Comparison of ENCODE assay signal across 19 cellular contexts in the genomic region with DNA sequence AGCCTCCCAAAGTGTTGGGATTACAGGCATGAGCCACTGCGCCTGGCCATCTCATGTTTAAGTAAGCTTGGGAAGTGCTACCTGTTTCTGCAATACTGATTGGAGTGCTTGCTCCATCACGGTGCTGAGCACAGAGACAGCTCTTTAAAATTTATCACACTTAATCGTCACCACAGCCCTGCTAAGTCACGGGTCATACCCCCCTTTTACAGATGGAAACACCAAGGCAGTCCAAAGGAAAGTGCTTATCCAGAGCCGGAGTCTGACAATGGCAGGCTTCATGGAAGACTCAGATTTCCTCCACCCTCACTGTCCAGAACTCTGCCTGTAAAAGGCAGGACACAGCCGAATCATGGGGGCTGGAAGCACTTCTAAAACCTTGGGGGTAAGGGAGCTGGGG. TPM values are rescaled to one million over a fixed set of nuclear protein-coding genes. Genes with fewer than 3 reads are reported as not detected.
DNase-seq lines count a peak whose midpoint lies in the region; ATAC-seq and TF ChIP-seq lines count a peak whose summit lies in the region.
"Had no signal": no experiment of that assay in that cellular context is flagged by ENCODE, and none has a peak within 500 bp of the region (broad histone marks: within the 10 kb centered on the region; RNA-seq: fewer than 3 reads in every experiment).

No MANE protein-coding gene starts in this region.

- POLR2A ChIA-PET in naive thymus-derived CD4-positive, alpha-beta T cell (lab: Charles Lee) = interaction anchor here (1.0 to 1.3 kb wide), 4 partner anchors 9 to 69 kb away, joined by 3 to 5 read pairs (median 4); no protein-coding TSS in a partner anchor

- H3K27me3 ChIP-seq in BLaER1 (no peaks in the 10 kb centered on the region), Karpas-422 (ENCODE audit: low read length) (no peaks in the 10 kb centered on the region)
- H3K27me3 ChIP-seq in naive thymus-derived CD4-positive, alpha-beta T cell (ENCODE audit: control insufficient read depth in 2 of 2, insufficient read depth in 2 of 2, low read length in 2 of 2) = no peaks in the 10 kb centered on the region
- H3K27me3 ChIP-seq: BE2C had no signal

- no peaks in the 10 kb centered on the region; the same call in 1 of the 2 replicates for H3K79me2 ChIP-seq in Karpas-422 (ENCODE audit: low read length)

- DNase-seq in Karpas-422 (peak; percentile 42), GM10266 (ENCODE audit: extremely low spot score) (no peak), GF-D8 (lab: John Stamatoyannopoulos, UW) (no peak)
- DNase-seq in naive thymus-derived CD4-positive, alpha-beta T cell = no peak
- DNase-seq: BE2C; Caco-2; CD8-positive, alpha-beta memory T cell; DMS53; GM23248; IMR-90; KG1 had no signal

- H3K4me3 Mint-ChIP-seq in naive thymus-derived CD4-positive, alpha-beta T cell = no peak overlapping the region
- H3K4me3 Mint-ChIP-seq in stimulated activated memory B cell treated with anti-CD40 and anti-IgM and Interleukin-4, amounts not matched to agents 10 μg/mL and 1 μg/mL and 100 μg/mL, for 72 hours = no peak overlapping the region

- ATAC-seq in naive thymus-derived CD4-positive, alpha-beta T cell = no peak
- ATAC-seq in stimulated activated memory B cell treated with anti-CD40 and anti-IgM and Interleukin-4, amounts not matched to agents 10 μg/mL and 1 μg/mL and 100 μg/mL, for 72 hours = no peak
- ATAC-seq in HG02763 (IDR thresholded peaks at IDR 0.05; ENCODE audit: unreplicated experiment) = no peak
- ATAC-seq: A549, GM12878, HCT116 had no signal

- no peaks in the 10 kb centered on the region for H3K9me3 Mint-ChIP-seq in naive thymus-derived CD4-positive, alpha-beta T cell
- no peaks in the 10 kb centered on the region for H3K9me3 Mint-ChIP-seq in stimulated activated memory B cell treated with anti-CD40 and anti-IgM and Interleukin-4, amounts not matched to agents 10 μg/mL and 1 μg/mL and 100 μg/mL, for 72 hours
- H3K9me3 Mint-ChIP-seq: CD8-positive, alpha-beta memory T cell had no signal

- no peak overlapping the region for H3K27ac ChIP-seq in BLaER1
- H3K27ac ChIP-seq in Karpas-422 (ENCODE audit: low read length) = peak overlapping the region; percentile 55
- H3K27ac ChIP-seq in naive thymus-derived CD4-positive, alpha-beta T cell (ENCODE audit: low read depth, low read length) = no peak overlapping the region
- H3K27ac ChIP-seq: A549, GM23248, HL-60 had no signal

- H3K27me3 Mint-ChIP-seq in naive thymus-derived CD4-positive, alpha-beta T cell = no peaks in the 10 kb centered on the region
- no peaks in the 10 kb centered on the region for H3K27me3 Mint-ChIP-seq in stimulated activated memory B cell treated with anti-CD40 and anti-IgM and Interleukin-4, amounts not matched to agents 10 μg/mL and 1 μg/mL and 100 μg/mL, for 72 hours
- H3K27me3 Mint-ChIP-seq: CD8-positive, alpha-beta memory T cell had no signal

- no peak overlapping the region for H2AFZ ChIP-seq in Karpas-422 (ENCODE audit: low read length)
- H2AFZ ChIP-seq: GM23248 had no signal

- CTCF ChIA-PET in naive thymus-derived CD4-positive, alpha-beta T cell (lab: Charles Lee) = no interaction called here

- peak overlapping the region in 5 of 9 donors; percentile 19 to 67 (median 45) for H3K27ac Mint-ChIP-seq in naive thymus-derived CD4-positive, alpha-beta T cell
- peak overlapping the region; percentile 10 for H3K27ac Mint-ChIP-seq in stimulated activated memory B cell treated with anti-CD40 and anti-IgM and Interleukin-4, amounts not matched to agents 10 μg/mL and 1 μg/mL and 100 μg/mL, for 72 hours
- H3K27ac Mint-ChIP-seq: CD8-positive, alpha-beta memory T cell had no signal

- H4K20me1 ChIP-seq in BLaER1 = peaks cover 21% of the 10 kb centered on the region
- peaks cover 6% of the 10 kb centered on the region; the same call in 1 of the 2 replicates for H4K20me1 ChIP-seq in Karpas-422 (ENCODE audit: insufficient read depth, low read depth, low read length)

- TF ChIP-seq CTCF in GM10266 (IDR thresholded peaks at IDR 0.05; ENCODE audit: control insufficient read depth, insufficient read depth, low read depth, missing control alignments) = no peak

- H3K4me2 ChIP-seq in BLaER1 (0 out of 2 replicates have a peak overlapping the region, but pooled peaks have one; percentile 43), Karpas-422 (ENCODE audit: low read depth, low read length, poor library complexity, severe bottlenecking) (no peak overlapping the region)
- H3K4me2 ChIP-seq: A549 had no signal

- H3K9me3 ChIP-seq in BLaER1 (no peaks in the 10 kb centered on the region), Karpas-422 (ENCODE audit: low read length) (no peaks in the 10 kb centered on the region)
- no peaks in the 10 kb centered on the region for H3K9me3 ChIP-seq in naive thymus-derived CD4-positive, alpha-beta T cell (ENCODE audit: control insufficient read depth in 2 of 3, low read length in 3 of 3)
- H3K9me3 ChIP-seq: A549, BE2C, Caco-2 had no signal

- no peak overlapping the region for H3K9ac ChIP-seq in BLaER1
- no peak overlapping the region for H3K9ac ChIP-seq in Karpas-422 (ENCODE audit: low read length)
- H3K9ac ChIP-seq: GM23248 had no signal

- peaks cover 97% of the 10 kb centered on the region for H3K4me1 ChIP-seq in BLaER1
- peaks cover 69% of the 10 kb centered on the region for H3K4me1 ChIP-seq in Karpas-422 (ENCODE audit: low read length)
- peaks cover 16 to 17% of the 10 kb centered on the region in 2 donors for H3K4me1 ChIP-seq in naive thymus-derived CD4-positive, alpha-beta T cell (ENCODE audit: control insufficient read depth in 2 of 2, insufficient read depth in 2 of 2, low read length in 2 of 2)
- H3K4me1 ChIP-seq: Caco-2 had no signal

- H3K9me2 ChIP-seq in Karpas-422 (replicated peaks; ENCODE audit: insufficient read depth, low read length) = no peaks in the 10 kb centered on the region

- H3K4me3 ChIP-seq in BLaER1 = no peak overlapping the region
- H3K4me3 ChIP-seq in Karpas-422 (ENCODE audit: low read length) = no peak overlapping the region
- H3K4me3 ChIP-seq in naive thymus-derived CD4-positive, alpha-beta T cell (ENCODE audit: low read length) = no peak overlapping the region
- H3K4me3 ChIP-seq: A549, GM12878, GM23248 had no signal

- H3K36me3 Mint-ChIP-seq in naive thymus-derived CD4-positive, alpha-beta T cell = peaks cover 0 to 4% (median 0%) of the 10 kb centered on the region in 5 donors
- H3K36me3 Mint-ChIP-seq in stimulated activated memory B cell treated with anti-CD40 and anti-IgM and Interleukin-4, amounts not matched to agents 10 μg/mL and 1 μg/mL and 100 μg/mL, for 72 hours = peaks cover 2% of the 10 kb centered on the region

- intact Hi-C loops in naive thymus-derived CD4-positive, alpha-beta T cell (cut with micrococcal nuclease) = loop anchor here in 1 of 2 donors (10.0 kb wide), 1 partner anchor 135 kb away; no protein-coding TSS in a partner anchor

- peaks cover 12% of the 10 kb centered on the region for H3K36me3 ChIP-seq in BLaER1
- H3K36me3 ChIP-seq in Karpas-422 (ENCODE audit: insufficient read depth, low read length) = peaks cover 10% of the 10 kb centered on the region; the same call in 1 of the 2 replicates
- H3K36me3 ChIP-seq in naive thymus-derived CD4-positive, alpha-beta T cell (ENCODE audit: control insufficient read depth in 2 of 3, insufficient read depth in 3 of 3, low read length in 3 of 3) = peaks cover 0 to 1% (median 0%) of the 10 kb centered on the region in 3 experiments

- peaks cover 7 to 33% (median 24%) of the 10 kb centered on the region in 7 donors for H3K4me1 Mint-ChIP-seq in naive thymus-derived CD4-positive, alpha-beta T cell
- peaks cover 47% of the 10 kb centered on the region for H3K4me1 Mint-ChIP-seq in stimulated activated memory B cell treated with anti-CD40 and anti-IgM and Interleukin-4, amounts not matched to agents 10 μg/mL and 1 μg/mL and 100 μg/mL, for 72 hours

RNA-seq across cellular contexts. Expression of gene C22orf15, which starts 2.7 kb away (rescaled TPM):
- not detected in 2 replicates for total RNA-seq in Karpas-422 (2014; rRNA removed; shearing (Covaris generic); ENCODE audit: low replicate concordance)
- 1 to 10 TPM in 4 of 5 experiments, not detected in 1; 1.2 to 5.7 (median 3.9) TPM for total RNA-seq in naive thymus-derived CD4-positive, alpha-beta T cell
- 1 to 10 TPM; 1.6 to 2.4 TPM for polyA plus RNA-seq in naive thymus-derived CD4-positive, alpha-beta T cell
- total RNA-seq: Caco-2, GM23248 had no signal
- polyA plus RNA-seq: A549 had no signal

RNA-seq across cellular contexts. Expression of gene VPREB3, which starts 5.8 kb away (rescaled TPM):
- 321 and 642 TPM in 2 replicates for total RNA-seq in Karpas-422 (2014; rRNA removed; shearing (Covaris generic); ENCODE audit: low replicate concordance)
- 1 to 10 TPM in 1 of 5 experiments, under 1 TPM in 1, not detected in 3; 0.74 to 3.0 TPM for total RNA-seq in naive thymus-derived CD4-positive, alpha-beta T cell
- 1 to 10 TPM; 1.3 to 1.5 TPM for polyA plus RNA-seq in naive thymus-derived CD4-positive, alpha-beta T cell
- total RNA-seq: Caco-2; CD8-positive, alpha-beta memory T cell; GM23248; IMR-90 had no signal
- polyA plus RNA-seq: AG04450; CD8-positive, alpha-beta memory T cell; GM23248; IMR-90 had no signal

RNA-seq across cellular contexts. Expression of gene CHCHD10, which starts 7.7 kb away (rescaled TPM):
- 115 and 220 TPM in 2 replicates for total RNA-seq in Karpas-422 (2014; rRNA removed; shearing (Covaris generic); ENCODE audit: low replicate concordance)
- total RNA-seq in naive thymus-derived CD4-positive, alpha-beta T cell = 10 to 100 TPM; 38.2 to 56.1 (median 46.4) TPM
- polyA plus RNA-seq in naive thymus-derived CD4-positive, alpha-beta T cell = 10 to 100 TPM; 25.6 to 32.8 TPM

RNA-seq across cellular contexts. Expression of gene ZNF70, which starts 9.1 kb away (rescaled TPM):
- total RNA-seq in Karpas-422 (2014; rRNA removed; shearing (Covaris generic); ENCODE audit: low replicate concordance) = 8.5 and 12.0 TPM in 2 replicates
- 1 to 10 TPM; 3.1 to 7.9 (median 4.0) TPM for total RNA-seq in naive thymus-derived CD4-positive, alpha-beta T cell
- polyA plus RNA-seq in naive thymus-derived CD4-positive, alpha-beta T cell = under 1 TPM; 0.32 to 0.34 TPM

RNA-seq across cellular contexts. Expression of gene MMP11, which starts 12.6 kb away (rescaled TPM):
- 48.2 and 84.2 TPM in 2 replicates for total RNA-seq in Karpas-422 (2014; rRNA removed; shearing (Covaris generic); ENCODE audit: low replicate concordance)
- 1 to 10 TPM in 4 of 5 experiments, not detected in 1; 2.0 to 4.0 (median 3.4) TPM for total RNA-seq in naive thymus-derived CD4-positive, alpha-beta T cell
- 1 to 10 TPM; 2.0 to 4.3 TPM for polyA plus RNA-seq in naive thymus-derived CD4-positive, alpha-beta T cell

Comparison
In these comparisons a context has a peak if more than half of its experiments do, and no peak if none do; other contexts are left out.
1. RNA of gene VPREB3, which starts 5.8 kb away (total RNA-seq): 321 to 642 TPM in Karpas-422; 0.74 to 3.0 TPM in naive thymus-derived CD4-positive, alpha-beta T cell; every median in the first group is over 10 times any median in the second.